In genomic region chr1:214521458-214521857, GRCh38 we compare ENCODE assay signal across 1 cellular context. TPM values are rescaled to one million over a fixed set of nuclear protein-coding genes. Genes with fewer than 3 reads are reported as not detected.
"Had no signal": no experiment of that assay in that cellular context is flagged by ENCODE, and none has a peak within 500 bp of the region (broad histone marks: within the 10 kb centered on the region; RNA-seq: fewer than 3 reads in every experiment).

No MANE protein-coding gene starts in this region.

RNA-seq across cellular contexts. Expression of gene PTPN14, which starts 29.9 kb away (rescaled TPM):
- total RNA-seq: activated B cell treated with CpG ODN at 0.5 μM for 24 hours had no signal
